1 cellular context compared by ENCODE assay signal in genomic region chr17:31379796-31380195, GRCh38.
A peak's percentile ranks its signal among the peaks of the same experiment; 100 is the strongest.
TF ChIP-seq lines count a peak whose summit lies in the region.

No MANE protein-coding gene starts in this region.

TF ChIP-seq in HepG2, 621 proteins besides CTCF, POLR2A, EP300 and RAD21 (continued from another document and continues in another):
- TF ChIP-seq ATF6 (CRISPR knock-in tag; conservative IDR thresholded peaks at IDR 0.05) (no peak), AHDC1 (CRISPR knock-in tag; IDR thresholded peaks at IDR 0.05; ENCODE audit: borderline replicate concordance) (peak; percentile 36; the same call in 1 of the 2 replicates), ZNF180 (CRISPR knock-in tag; IDR thresholded peaks at IDR 0.05; ENCODE audit: borderline replicate concordance, low read depth) (no peak), ZNF430 (CRISPR knock-in tag; IDR thresholded peaks at IDR 0.05) (no peak), ZNF235 (CRISPR knock-in tag; IDR thresholded peaks at IDR 0.05; ENCODE audit: borderline replicate concordance) (no peak), ZNF17 (CRISPR knock-in tag; IDR thresholded peaks at IDR 0.05) (no peak), PRDM4 (CRISPR knock-in tag; IDR thresholded peaks at IDR 0.05; ENCODE audit: borderline replicate concordance) (no peak), CSRNP1 (CRISPR knock-in tag; IDR thresholded peaks at IDR 0.05) (no peak), EHMT2 (IDR thresholded peaks at IDR 0.05; ENCODE audit: borderline replicate concordance, low read depth, low read length) (0 out of 2 replicates have a peak, but pooled peaks have one; percentile 21), ZNF563 (CRISPR knock-in tag; IDR thresholded peaks at IDR 0.05) (no peak), RFX5 (IDR thresholded peaks at IDR 0.05; ENCODE audit: low read depth, low read length) (no peak), ZBTB44 (CRISPR knock-in tag; IDR thresholded peaks at IDR 0.05) (no peak), THYN1 (CRISPR knock-in tag; IDR thresholded peaks at IDR 0.05; ENCODE audit: borderline replicate concordance, low read depth) (no peak), YY1 (IDR thresholded peaks at IDR 0.05; ENCODE audit: insufficient read depth, insufficient replicate concordance, low read depth, low read length) (no peak), ZNF230 (CRISPR knock-in tag; IDR thresholded peaks at IDR 0.05) (no peak), ZNF7 (CRISPR knock-in tag; IDR thresholded peaks at IDR 0.05) (no peak), CSRNP2 (CRISPR knock-in tag; conservative IDR thresholded peaks at IDR 0.05; ENCODE audit: low read depth) (no peak), ZBTB3 (CRISPR knock-in tag; IDR thresholded peaks at IDR 0.05; ENCODE audit: borderline replicate concordance, low read depth) (no peak), ATF7 (IDR thresholded peaks at IDR 0.05) (peak; percentile 47; the same call in 1 of the 2 replicates), ATF7 (CRISPR knock-in tag; IDR thresholded peaks at IDR 0.05) (no peak), ERF (CRISPR knock-in tag; IDR thresholded peaks at IDR 0.05) (no peak), NR2F6 (IDR thresholded peaks at IDR 0.05) (peak; percentile 59; the same call in 1 of the 2 replicates), NR2F6 (CRISPR knock-in tag; IDR thresholded peaks at IDR 0.05) (peak; percentile 19; the same call in 1 of the 2 replicates), ARID5B (CRISPR knock-in tag; IDR thresholded peaks at IDR 0.05) (0 out of 2 replicates have a peak, but pooled peaks have one; percentile 17), ATF7-NPFF (CRISPR knock-in tag; IDR thresholded peaks at IDR 0.05; ENCODE audit: low read depth) (no peak), CREB1 (IDR thresholded peaks at IDR 0.05) (peak; percentile 45; the same call in 1 of the 2 replicates), CREB1 (CRISPR knock-in tag; IDR thresholded peaks at IDR 0.05) (no peak), RARA (CRISPR knock-in tag; IDR thresholded peaks at IDR 0.05) (peak; percentile 26; the same call in 1 of the 2 replicates), MBD4 (IDR thresholded peaks at IDR 0.05; ENCODE audit: borderline replicate concordance, low read length) (no peak), GABPA (IDR thresholded peaks at IDR 0.05; ENCODE audit: low read depth, low read length) (no peak), GABPA (CRISPR knock-in tag; IDR thresholded peaks at IDR 0.05; ENCODE audit: low read depth) (no peak), AGO1 (IDR thresholded peaks at IDR 0.05; ENCODE audit: low read depth, low read length, poor library complexity, severe bottlenecking) (no peak), ZNF710 (CRISPR knock-in tag; IDR thresholded peaks at IDR 0.05; ENCODE audit: borderline replicate concordance) (no peak), IRX3 (CRISPR knock-in tag; IDR thresholded peaks at IDR 0.05; ENCODE audit: borderline replicate concordance, low read depth) (no peak), MATR3 (CRISPR knock-in tag; IDR thresholded peaks at IDR 0.05) (no peak)
